Comparison of ENCODE assay signal across 8 cellular contexts in the genomic region with DNA sequence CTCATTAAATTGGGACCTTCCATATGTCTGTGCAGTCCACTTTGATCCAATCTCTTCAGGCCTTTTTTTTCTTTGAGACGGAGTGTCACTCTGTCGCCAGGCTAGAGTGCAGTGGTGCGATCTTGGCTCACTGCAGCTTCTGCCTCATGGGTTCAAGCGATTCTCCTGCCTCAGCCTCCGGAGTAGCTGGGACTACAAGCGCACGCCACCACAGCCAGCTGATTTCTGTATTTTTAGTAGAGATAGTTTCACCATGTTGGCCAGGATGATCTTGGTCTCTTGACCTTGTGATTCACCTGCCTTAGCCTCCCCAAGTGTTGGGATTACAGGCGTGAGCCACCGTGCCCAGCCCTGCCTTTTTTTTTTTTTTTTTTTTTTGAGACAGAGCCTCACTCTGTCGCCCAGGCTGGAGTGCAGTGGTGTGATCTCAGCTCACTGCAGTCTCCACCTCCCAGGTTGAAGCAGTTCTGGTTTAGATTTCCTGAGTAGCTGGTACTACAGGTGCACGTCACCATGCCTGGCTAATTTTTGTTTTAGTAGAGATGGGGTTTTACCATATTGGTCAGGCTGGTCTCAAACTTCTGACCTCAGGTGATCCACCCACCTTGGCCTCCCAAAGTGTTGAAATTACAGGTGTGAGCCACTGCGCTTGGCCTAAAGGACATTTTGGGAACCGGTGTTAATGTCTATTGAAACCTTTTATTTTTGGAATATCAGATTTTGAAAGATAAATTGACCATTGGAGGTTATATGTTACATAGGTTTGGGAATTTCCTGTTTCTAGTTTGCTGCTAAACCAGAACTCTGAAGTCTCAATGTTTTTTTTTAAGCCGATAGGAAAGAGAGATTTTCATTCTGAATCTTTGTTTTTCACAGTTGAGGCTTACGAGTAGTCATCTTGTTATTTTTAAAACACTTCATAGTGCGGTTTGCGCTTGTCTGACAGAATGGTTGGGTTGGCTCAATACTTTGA. TPM values are rescaled to one million over a fixed set of nuclear protein-coding genes. Genes with fewer than 3 reads are reported as not detected.
DNase-seq lines count a peak whose midpoint lies in the region; ATAC-seq lines count a peak whose summit lies in the region.
"Not testable (repeated sequence)": the region's sequence is repeated elsewhere in the genome, so short reads cannot be mapped to it uniquely, and the experiment has no call there.

No MANE protein-coding gene starts in this region.

- DNase-seq in T-helper 1 cell (peak in 4 of 5 donors; percentile 29 to 73 (median 39)), memory B cell (ENCODE audit: low spot score in 2 of 2) (peak in 1 of 2 donors; percentile 35)
- DNase-seq in activated T-cell treated with anti-CD3 and anti-CD28 coated beads, Interleukin-2, amount 50 U/mL, for 72 hours: peak; percentile 65 to 67

- H3K27me3 Mint-ChIP-seq in activated T-cell treated with anti-CD3 and anti-CD28 coated beads, Interleukin-2, amount 50 U/mL, for 72 hours (ENCODE audit: low read depth); memory B cell; stimulated activated naive CD8-positive, alpha-beta T cell treated with anti-CD3 and anti-CD28 coated beads, Interleukin-15, Interleukin-2, amounts not matched to agents 100 ng/mL and 50 ng/mL, for 24 hours: not testable (repeated sequence)

- ATAC-seq in GM18502 (IDR thresholded peaks at IDR 0.05; ENCODE audit: poor library complexity, unreplicated experiment) (peak; percentile 81), GM19438 (IDR thresholded peaks at IDR 0.05; ENCODE audit: low read depth, unreplicated experiment) (peak; percentile 79), HG02610 (IDR thresholded peaks at IDR 0.05; ENCODE audit: unreplicated experiment) (peak; percentile 86), HG03139 (IDR thresholded peaks at IDR 0.05; ENCODE audit: unreplicated experiment) (peak; percentile 70), memory B cell (ENCODE audit: low read depth) (peak; percentile 94)
- peak; percentile 95 to 97 for ATAC-seq in activated T-cell treated with anti-CD3 and anti-CD28 coated beads, Interleukin-2, amount 50 U/mL, for 72 hours (replicated peaks in 1 of 2)

- peaks cover 11 to 37% of the 10 kb centered on the region in 2 donors for H3K36me3 Mint-ChIP-seq in activated T-cell treated with anti-CD3 and anti-CD28 coated beads, Interleukin-2, amount 50 U/mL, for 72 hours (ENCODE audit: insufficient read depth in 2 of 2)
- H3K36me3 Mint-ChIP-seq in memory B cell: peaks cover 14% of the 10 kb centered on the region
- peaks cover 49% of the 10 kb centered on the region for H3K36me3 Mint-ChIP-seq in stimulated activated naive CD8-positive, alpha-beta T cell treated with anti-CD3 and anti-CD28 coated beads, Interleukin-15, Interleukin-2, amounts not matched to agents 100 ng/mL and 50 ng/mL, for 24 hours (ENCODE audit: low read depth)

- H3K4me1 Mint-ChIP-seq in activated T-cell treated with anti-CD3 and anti-CD28 coated beads, Interleukin-2, amount 50 U/mL, for 72 hours (ENCODE audit: low read depth): peaks cover 57% of the 10 kb centered on the region
- H3K4me1 Mint-ChIP-seq in memory B cell: peaks cover 24% of the 10 kb centered on the region
- H3K4me1 Mint-ChIP-seq in stimulated activated naive CD8-positive, alpha-beta T cell treated with anti-CD3 and anti-CD28 coated beads, Interleukin-15, Interleukin-2, amounts not matched to agents 100 ng/mL and 50 ng/mL, for 24 hours (ENCODE audit: low read depth): peaks cover 62% of the 10 kb centered on the region

- peak overlapping the region; percentile 80 to 90 for H3K4me3 Mint-ChIP-seq in activated T-cell treated with anti-CD3 and anti-CD28 coated beads, Interleukin-2, amount 50 U/mL, for 72 hours
- peak overlapping the region; percentile 24 for H3K4me3 Mint-ChIP-seq in memory B cell
- peak overlapping the region; percentile 48 for H3K4me3 Mint-ChIP-seq in stimulated activated naive CD8-positive, alpha-beta T cell treated with anti-CD3 and anti-CD28 coated beads, Interleukin-15, Interleukin-2, amounts not matched to agents 100 ng/mL and 50 ng/mL, for 24 hours

- peak overlapping the region; percentile 96 for H3K27ac Mint-ChIP-seq in activated T-cell treated with anti-CD3 and anti-CD28 coated beads, Interleukin-2, amount 50 U/mL, for 72 hours
- H3K27ac Mint-ChIP-seq in memory B cell: peak overlapping the region; percentile 87
- H3K27ac Mint-ChIP-seq in stimulated activated naive CD8-positive, alpha-beta T cell treated with anti-CD3 and anti-CD28 coated beads, Interleukin-15, Interleukin-2, amounts not matched to agents 100 ng/mL and 50 ng/mL, for 24 hours: peak overlapping the region; percentile 84

- not testable (repeated sequence) for H3K9me3 Mint-ChIP-seq in activated T-cell treated with anti-CD3 and anti-CD28 coated beads, Interleukin-2, amount 50 U/mL, for 72 hours; memory B cell; stimulated activated naive CD8-positive, alpha-beta T cell treated with anti-CD3 and anti-CD28 coated beads, Interleukin-15, Interleukin-2, amounts not matched to agents 100 ng/mL and 50 ng/mL, for 24 hours

RNA-seq across cellular contexts. Expression of a gene that starts 17.8 kb away (rescaled TPM):
- 10 to 100 TPM; 60.6 to 67.4 TPM for total RNA-seq in activated T-cell treated with anti-CD3 and anti-CD28 coated beads, Interleukin-2, amount 50 U/mL, for 72 hours

Comparison
In these comparisons a context has a peak if more than half of its experiments do, and no peak if none do; other contexts are left out.
1. H3K4me3 Mint-ChIP-seq: peak in every context shown above with its lines; median percentile 85 in activated T-cell treated with anti-CD3 and anti-CD28 coated beads, Interleukin-2, amount 50 U/mL, for 72 hours; 48 in stimulated activated naive CD8-positive, alpha-beta T cell treated with anti-CD3 and anti-CD28 coated beads, Interleukin-15, Interleukin-2, amounts not matched to agents 100 ng/mL and 50 ng/mL, for 24 hours; 24 in memory B cell.